1 cellular context compared by ENCODE assay signal in genomic region chr5:173785866-173786265, GRCh38.
TF ChIP-seq lines count a peak whose summit lies in the region.

No MANE protein-coding gene starts in this region.

TF ChIP-seq in GM23338, 12 proteins besides CTCF, POLR2A, EP300 and RAD21:
- no peak for TF ChIP-seq ZNF462 (CRISPR knock-in tag; IDR thresholded peaks at IDR 0.05)
- no peak for TF ChIP-seq NANOG (IDR thresholded peaks at IDR 0.05; ENCODE audit: borderline replicate concordance)
- TF ChIP-seq ZNF114 (CRISPR knock-in tag; IDR thresholded peaks at IDR 0.05) = no peak
TF ChIP-seq in GM23338: peak in this region for 0.
